ENCODE assay signal across 8 cellular contexts in the genomic region with DNA sequence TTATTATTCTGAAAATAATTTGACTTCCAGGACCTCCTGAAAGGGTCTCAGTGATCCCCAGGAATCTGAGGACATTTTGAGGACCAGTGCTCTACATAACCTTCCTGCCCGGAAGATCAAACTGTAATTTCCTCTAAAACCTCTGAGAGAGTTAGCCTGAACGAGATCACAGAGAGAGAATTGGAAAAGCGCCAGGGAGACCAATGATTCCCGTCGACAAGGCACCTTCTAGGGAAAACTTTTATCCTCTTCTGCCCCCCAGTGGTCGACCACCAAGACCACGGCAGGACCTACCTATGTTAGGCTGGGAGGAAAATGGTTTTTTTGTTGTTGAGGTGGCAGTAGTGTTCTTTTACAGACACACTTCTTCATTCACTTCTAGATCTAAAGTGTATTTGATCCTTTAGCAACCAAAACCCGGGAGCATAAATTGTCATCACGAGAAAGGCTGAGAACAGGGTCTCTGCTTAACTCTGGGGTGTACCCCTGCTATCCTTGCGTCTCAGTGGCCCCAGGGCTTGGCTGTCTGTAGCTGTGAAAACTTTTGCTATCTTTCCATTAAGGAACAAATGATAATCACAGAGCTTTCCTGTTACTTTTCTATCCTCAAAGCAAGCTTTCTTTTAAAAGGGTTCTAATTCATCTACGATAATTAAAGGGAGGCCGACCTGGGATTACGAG.
DNase-seq lines count a peak whose midpoint lies in the region; ATAC-seq, FAIRE-seq and TF ChIP-seq lines count a peak whose summit lies in the region.

No MANE protein-coding gene starts in this region.

- no peaks in the 10 kb centered on the region for H3K4me1 ChIP-seq in NT2/D1 (ENCODE audit: insufficient read depth, insufficient read length)
- H3K4me1 ChIP-seq in adrenal gland (replicated peaks in 1 of 2), result peaks cover 0 to 7% of the 10 kb centered on the region in 2 donors

- no peak for TF ChIP-seq POLR2A in adrenal gland (IDR thresholded peaks at IDR 0.05)

- WGBS in adrenal gland, 4 donors, result 29 to 30% (median 30%) methylated on average over 13 of the region's 13 CpGs

- no peak overlapping the region for H3K9ac ChIP-seq in NT2/D1 (ENCODE audit: insufficient read length, low read depth)

- H3K4me3 ChIP-seq in NT2/D1 (ENCODE audit: insufficient read length, low read depth) (no peak overlapping the region), adrenal gland (no peak overlapping the region)

- DNase-seq in CMK (ENCODE audit: low read depth) (peak; percentile 29), HTR-8/SVneo (ENCODE audit: insufficient read length, low spot score) (peak; percentile 82), NT2/D1 (ENCODE audit: low read depth, low spot score) (peak; percentile 71), adrenal gland (peak; percentile 76 to 84 (median 82)), left cardiac atrium (peak; percentile 84), putamen (ENCODE audit: low spot score) (peak; percentile 85)

- H3K27me3 ChIP-seq in NT2/D1 (ENCODE audit: insufficient read depth, insufficient read length) (no peaks in the 10 kb centered on the region), adrenal gland (no peaks in the 10 kb centered on the region)

- FAIRE-seq in HTR-8/SVneo (lab: Jason Lieb, UNC), result no peak

- H3K36me3 ChIP-seq in NT2/D1 (ENCODE audit: insufficient read depth, insufficient read length, low read length), result no peaks in the 10 kb centered on the region
- H3K36me3 ChIP-seq in adrenal gland (replicated peaks in 1 of 2), result no peaks in the 10 kb centered on the region

- H3K9me3 ChIP-seq in NT2/D1 (ENCODE audit: insufficient read depth, low read length) (peaks cover 10% of the 10 kb centered on the region), adrenal gland (replicated peaks in 1 of 3) (no peaks in the 10 kb centered on the region)

- no peak overlapping the region for H3K27ac ChIP-seq in adrenal gland

- ATAC-seq in left cardiac atrium (peak; percentile 92), GM21576 (IDR thresholded peaks at IDR 0.05; ENCODE audit: unreplicated experiment) (no peak), HG02763 (IDR thresholded peaks at IDR 0.05; ENCODE audit: unreplicated experiment) (no peak)

- TF ChIP-seq CTCF in adrenal gland (IDR thresholded peaks at IDR 0.05), result peak; percentile 40 to 69 (median 56)

- intact Hi-C loops in adrenal gland (cut with DNase I) (no loop called here), left cardiac atrium (cut with DNase I) (loop anchor here (2.0 to 5.0 kb wide), 2 partner anchors 59 to 137 kb away; no protein-coding TSS in a partner anchor)

Comparison
In these comparisons a context has a peak if more than half of its experiments do, and no peak if none do; other contexts are left out.
1. DNase-seq: peak in every context shown above with its lines; median percentile 85 in putamen; 84 in left cardiac atrium; 82 in HTR-8/SVneo; 82 in adrenal gland; 71 in NT2/D1; 29 in CMK.
2. ATAC-seq: peak in left cardiac atrium (2 of 2); none in GM21576 (single experiment) and HG02763 (single experiment).
3. intact Hi-C loops: an anchor here in left cardiac atrium (2.0 to 5.0 kb wide); none called in adrenal gland.